Comparison of ENCODE assay signal across 8 cellular contexts in the genomic region with DNA sequence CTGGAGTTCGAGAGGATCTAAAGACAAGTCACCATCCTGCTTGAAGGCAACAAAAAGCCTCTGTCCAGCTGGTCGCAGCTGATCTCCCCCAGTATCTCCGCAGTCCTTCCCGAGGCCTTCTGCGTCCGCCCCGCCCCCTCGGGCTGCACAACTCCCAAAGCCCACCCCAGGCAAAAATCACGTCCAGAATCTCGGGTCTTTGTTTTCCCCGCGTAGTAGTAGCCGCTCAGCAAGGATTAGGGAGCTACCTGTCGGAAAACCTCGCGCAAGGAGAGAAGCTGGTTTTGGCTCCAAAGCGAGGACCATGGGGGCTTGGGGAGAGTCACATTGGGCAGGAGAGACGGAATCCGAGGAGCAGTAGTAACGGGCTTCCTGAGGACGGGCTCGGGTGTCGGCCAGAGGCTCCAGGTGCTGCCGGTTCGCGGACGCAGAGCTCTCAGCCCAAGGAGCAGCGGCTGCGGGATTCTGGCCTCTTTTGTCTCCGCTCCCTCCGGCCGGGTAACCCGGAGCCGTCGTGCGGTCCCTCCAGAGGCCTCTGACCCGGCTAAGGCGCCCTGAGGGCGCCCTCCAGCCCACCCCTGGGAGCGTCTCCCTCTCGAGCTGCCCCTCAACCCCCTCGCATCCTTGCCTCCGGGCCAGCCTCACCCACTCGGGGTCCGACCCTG. TPM values are rescaled to one million over a fixed set of nuclear protein-coding genes. Genes with fewer than 3 reads are reported as not detected.
DNase-seq lines count a peak whose midpoint lies in the region; ATAC-seq and TF ChIP-seq lines count a peak whose summit lies in the region.

No MANE protein-coding gene starts in this region.

- H3K36me3 Mint-ChIP-seq in activated T-cell treated with anti-CD3 and anti-CD28 coated beads, Interleukin-2, amount 50 U/mL, for 24 hours (ENCODE audit: low read depth), result peaks cover 83% of the 10 kb centered on the region
- peaks cover 49% of the 10 kb centered on the region for H3K36me3 Mint-ChIP-seq in type B pancreatic cell

- H3K4me1 Mint-ChIP-seq in activated T-cell treated with anti-CD3 and anti-CD28 coated beads, Interleukin-2, amount 50 U/mL, for 24 hours (ENCODE audit: low read depth), result peaks cover 56% of the 10 kb centered on the region
- H3K4me1 Mint-ChIP-seq in type B pancreatic cell (ENCODE audit: unreplicated experiment), result peaks cover 45% of the 10 kb centered on the region

- H3K9me3 ChIP-seq in Panc1 (ENCODE audit: control insufficient read depth, insufficient read depth, low read depth, low read length), result peaks cover 41% of the 10 kb centered on the region

- no TSS peak for BruUV-seq in Panc1 (replicated peaks; lab: Mats Ljungman, UMichigan)

- CTCF ChIA-PET in Panc1 (lab: Charles Lee), result interaction anchor here (0.6 to 0.7 kb wide), 2 partner anchors 22 to 542 kb away, joined by 3 to 4 read pairs; no protein-coding TSS in a partner anchor

- TF ChIP-seq CTCF in Panc1 (IDR thresholded peaks at IDR 0.05) (no peak), type B pancreatic cell (conservative IDR thresholded peaks at IDR 0.05) (no peak)

- peaks cover 5% of the 10 kb centered on the region for H3K4me1 ChIP-seq in Panc1 (ENCODE audit: control insufficient read depth, insufficient read depth, low read length)

- in situ Hi-C loops in Panc1 (cut with HindIII; ENCODE audit: low pct_unique_long_range_greater_than_20kb, low sequenced_read_pairs), result no loop called here

- intact Hi-C loops in Panc1 (cut with micrococcal nuclease; ENCODE audit: unreplicated experiment), result no loop called here

- peak overlapping the region; percentile 75 to 77 for H3K4me3 ChIP-seq in Panc1 (ENCODE audit: low read depth in 2 of 2, low read length in 2 of 2)

- POLR2A ChIA-PET in Panc1 (lab: Charles Lee), result interaction anchor here (0.6 to 0.7 kb wide), 3 partner anchors 29 to 554 kb away, joined by 3 read pairs; no protein-coding TSS in a partner anchor

- peak overlapping the region; percentile 92 for H3K4me3 Mint-ChIP-seq in activated T-cell treated with anti-CD3 and anti-CD28 coated beads, Interleukin-2, amount 50 U/mL, for 24 hours
- peak overlapping the region; percentile 96 for H3K4me3 Mint-ChIP-seq in type B pancreatic cell

- DNase-seq in activated T-cell treated with anti-CD3 and anti-CD28 coated beads, Interleukin-2, amount 50 U/mL, for 24 hours, result no peak
- DNase-seq in activated T-cell treated with anti-CD3 and anti-CD28 coated beads for 4 hours, result no peak
- no peak for DNase-seq in Panc1 (ENCODE audit: low read depth, low spot score)
- peak; percentile 63 for DNase-seq in ecto neural progenitor cell (ENCODE audit: low spot score)
- DNase-seq in lung microvascular endothelial cell (ENCODE audit: low read depth in 2 of 2), result peak; percentile 23 to 34
- peak; percentile 72 for DNase-seq in type B pancreatic cell (ENCODE audit: extremely low spot score, unreplicated experiment)
- DNase-seq in middle frontal gyrus (ENCODE audit: extremely low spot score, low spot score), result no peak

- H3K27ac Mint-ChIP-seq in activated T-cell treated with anti-CD3 and anti-CD28 coated beads, Interleukin-2, amount 50 U/mL, for 24 hours, result peak overlapping the region; percentile 94
- peak overlapping the region; percentile 91 for H3K27ac Mint-ChIP-seq in type B pancreatic cell

- no peaks in the 10 kb centered on the region for H3K27me3 Mint-ChIP-seq in activated T-cell treated with anti-CD3 and anti-CD28 coated beads, Interleukin-2, amount 50 U/mL, for 24 hours
- no peaks in the 10 kb centered on the region for H3K27me3 Mint-ChIP-seq in type B pancreatic cell

- H3K27ac ChIP-seq in Panc1 (ENCODE audit: low read length), result peak overlapping the region; percentile 87

- no peaks in the 10 kb centered on the region; the same call in none of the 2 replicates for H3K36me3 ChIP-seq in Panc1 (ENCODE audit: control insufficient read depth, insufficient read depth, low read length)

- no peaks in the 10 kb centered on the region for H3K27me3 ChIP-seq in Panc1 (ENCODE audit: control insufficient read depth, insufficient read depth, low read length)

- ATAC-seq in HG02571 (IDR thresholded peaks at IDR 0.05; ENCODE audit: unreplicated experiment), result peak; percentile 35
- ATAC-seq in Panc1, result peak; percentile 75

- H3K9me3 Mint-ChIP-seq in activated T-cell treated with anti-CD3 and anti-CD28 coated beads, Interleukin-2, amount 50 U/mL, for 24 hours, result peaks cover 25% of the 10 kb centered on the region
- peaks cover 19% of the 10 kb centered on the region for H3K9me3 Mint-ChIP-seq in type B pancreatic cell

RNA-seq across cellular contexts. Expression of a gene that starts 0.4 kb away (rescaled TPM):
- total RNA-seq in Panc1 (2021; ENCODE audit: unreplicated experiment) (32.8 TPM), lung microvascular endothelial cell (11.1 and 16.1 TPM in 2 replicates), type B pancreatic cell (ENCODE audit: low replicate concordance) (28.8 and 45.6 TPM in 2 replicates)
- polyA plus RNA-seq in Panc1 (2012; ENCODE audit: insufficient read length), result 16.4 TPM

RNA-seq across cellular contexts. Expression of a gene that starts 0.5 kb away (rescaled TPM):
- total RNA-seq in Panc1 (2021; ENCODE audit: unreplicated experiment) (31.9 TPM), lung microvascular endothelial cell (6.5 and 8.5 TPM in 2 replicates), type B pancreatic cell (ENCODE audit: low replicate concordance) (25.5 and 29.1 TPM in 2 replicates)
- 21.6 TPM for polyA plus RNA-seq in Panc1 (2012; ENCODE audit: insufficient read length)

RNA-seq across cellular contexts. Expression of a gene that starts 40.1 kb away (rescaled TPM):
- total RNA-seq in Panc1 (2021; ENCODE audit: unreplicated experiment) (12.1 TPM), lung microvascular endothelial cell (2.8 and 4.6 TPM in 2 replicates), type B pancreatic cell (ENCODE audit: low replicate concordance) (12.5 and 13.7 TPM in 2 replicates)
- 9.8 TPM for polyA plus RNA-seq in Panc1 (2012; ENCODE audit: insufficient read length)

Comparison
In these comparisons a context has a peak if more than half of its experiments do, and no peak if none do; other contexts are left out.
1. DNase-seq: peak in ecto neural progenitor cell (single experiment), lung microvascular endothelial cell (2 of 2) and type B pancreatic cell (single experiment); none in activated T-cell treated with anti-CD3 and anti-CD28 coated beads, Interleukin-2, amount 50 U/mL, for 24 hours (single experiment), activated T-cell treated with anti-CD3 and anti-CD28 coated beads for 4 hours (single experiment), Panc1 (single experiment) and middle frontal gyrus (single experiment).